13 cellular contexts compared by ENCODE assay signal in genomic region chr13:48873598-48873997, GRCh38.
A peak's percentile ranks its signal among the peaks of the same experiment; 100 is the strongest.
DNase-seq lines count a peak whose midpoint lies in the region; ATAC-seq and TF ChIP-seq lines count a peak whose summit lies in the region.
"Had no signal": no experiment of that assay in that cellular context is flagged by ENCODE, and none has a peak within 500 bp of the region (broad histone marks: within the 10 kb centered on the region; RNA-seq: fewer than 3 reads in every experiment).

No MANE protein-coding gene starts in this region.

- WGBS in adrenal gland, 4 donors = 80 to 90% (median 82%) methylated on average over 2 of the region's 2 CpGs

- ATAC-seq in Right ventricle myocardium superior (ENCODE audit: poor library complexity) = peak; percentile 31
- ATAC-seq in GM19467 (IDR thresholded peaks at IDR 0.05; ENCODE audit: unreplicated experiment) = no peak
- no peak for ATAC-seq in activated CD4-positive, alpha-beta T cell treated with anti-CD3 and anti-CD28 coated beads for 36 hours
- ATAC-seq: activated naive CD4-positive, alpha-beta T cell treated with anti-CD3 and anti-CD28 coated beads, Interleukin-2, amount 50 U/mL, for 72 hours; effector memory CD8-positive, alpha-beta T cell had no signal

- CTCF ChIA-PET in activated CD4-positive, alpha-beta T cell treated with anti-CD3 and anti-CD28 coated beads for 36 hours (lab: Charles Lee) = interaction anchor here (0.7 kb wide), 1 partner anchor 11 kb away, joined by 3 read pairs; no protein-coding TSS in a partner anchor

- no peak overlapping the region for H3K27ac Mint-ChIP-seq in HFFc6
- no peak overlapping the region for H3K27ac Mint-ChIP-seq in activated CD4-positive, alpha-beta T cell treated with anti-CD3 and anti-CD28 coated beads for 36 hours
- H3K27ac Mint-ChIP-seq: activated naive CD4-positive, alpha-beta T cell treated with anti-CD3 and anti-CD28 coated beads, Interleukin-2, amount 50 U/mL, for 72 hours; effector memory CD8-positive, alpha-beta T cell had no signal

- H3K36me3 ChIP-seq in adrenal gland (replicated peaks in 1 of 2) = no peaks in the 10 kb centered on the region
- H3K36me3 ChIP-seq: neutrophil had no signal

- H3K27ac ChIP-seq in adrenal gland = no peak overlapping the region
- H3K27ac ChIP-seq: neutrophil had no signal

- H3K4me1 ChIP-seq in adrenal gland (replicated peaks in 1 of 2) = no peaks in the 10 kb centered on the region

- H3K9me3 ChIP-seq in adrenal gland (replicated peaks in 1 of 3) = no peaks in the 10 kb centered on the region
- H3K9me3 ChIP-seq: neutrophil had no signal

- intact Hi-C loops in Right ventricle myocardium superior (cut with DNase I) (no loop called here), adrenal gland (cut with DNase I) (no loop called here)
- intact Hi-C loops in activated CD4-positive, alpha-beta T cell treated with anti-CD3 and anti-CD28 coated beads for 36 hours (cut with DNase I, micrococcal nuclease) = no loop called here

- TF ChIP-seq CTCF in HFFc6 (IDR thresholded peaks at IDR 0.05) (peak; percentile 66), adrenal gland (IDR thresholded peaks at IDR 0.05) (peak in 1 of 6 experiments; percentile 1)

- no peak for TF ChIP-seq POLR2A in adrenal gland (IDR thresholded peaks at IDR 0.05)

- no peaks in the 10 kb centered on the region for H3K36me3 Mint-ChIP-seq in HFFc6 (ENCODE audit: low read depth)
- H3K36me3 Mint-ChIP-seq in activated CD4-positive, alpha-beta T cell treated with anti-CD3 and anti-CD28 coated beads for 36 hours (ENCODE audit: low read depth) = no peaks in the 10 kb centered on the region
- H3K36me3 Mint-ChIP-seq: activated naive CD4-positive, alpha-beta T cell treated with anti-CD3 and anti-CD28 coated beads, Interleukin-2, amount 50 U/mL, for 72 hours had no signal

- peaks cover 8% of the 10 kb centered on the region for H3K27me3 Mint-ChIP-seq in HFFc6 (ENCODE audit: insufficient read depth)
- H3K27me3 Mint-ChIP-seq in activated CD4-positive, alpha-beta T cell treated with anti-CD3 and anti-CD28 coated beads for 36 hours = peaks cover 11% of the 10 kb centered on the region

- no peaks in the 10 kb centered on the region for H3K27me3 ChIP-seq in adrenal gland
- H3K27me3 ChIP-seq: neutrophil had no signal

- no peak overlapping the region for H3K4me3 ChIP-seq in adrenal gland

- H3K4me1 Mint-ChIP-seq in HFFc6 (ENCODE audit: low read depth) = peaks cover 10% of the 10 kb centered on the region
- H3K4me1 Mint-ChIP-seq in activated CD4-positive, alpha-beta T cell treated with anti-CD3 and anti-CD28 coated beads for 36 hours = no peaks in the 10 kb centered on the region

- no peaks in the 10 kb centered on the region for H3K9me3 Mint-ChIP-seq in HFFc6
- H3K9me3 Mint-ChIP-seq in activated CD4-positive, alpha-beta T cell treated with anti-CD3 and anti-CD28 coated beads for 36 hours (ENCODE audit: low read depth) = no peaks in the 10 kb centered on the region
- H3K9me3 Mint-ChIP-seq: activated naive CD4-positive, alpha-beta T cell treated with anti-CD3 and anti-CD28 coated beads, Interleukin-2, amount 50 U/mL, for 72 hours; effector memory CD8-positive, alpha-beta T cell had no signal

- peak; percentile 69 for DNase-seq in HFFc6
- DNase-seq in amniotic stem cell (lab: John Stamatoyannopoulos, UW) = peak; percentile 31
- DNase-seq in Right ventricle myocardium superior = no peak
- peak; percentile 69 for DNase-seq in renal cortical epithelial cell (ENCODE audit: low read depth)
- no peak for DNase-seq in adrenal gland
- no peak for DNase-seq in activated CD4-positive, alpha-beta T cell treated with anti-CD3 and anti-CD28 coated beads for 36 hours
- DNase-seq: effector memory CD8-positive, alpha-beta T cell; kidney glomerular epithelial cell; NCI-H774; T-helper 2 cell had no signal

- POLR2A ChIA-PET in activated CD4-positive, alpha-beta T cell treated with anti-CD3 and anti-CD28 coated beads for 36 hours (lab: Charles Lee) = no interaction called here

- H3K4me3 Mint-ChIP-seq in HFFc6 = no peak overlapping the region
- no peak overlapping the region for H3K4me3 Mint-ChIP-seq in activated CD4-positive, alpha-beta T cell treated with anti-CD3 and anti-CD28 coated beads for 36 hours
- H3K4me3 Mint-ChIP-seq: effector memory CD8-positive, alpha-beta T cell had no signal

Comparison
In these comparisons a context has a peak if more than half of its experiments do, and no peak if none do; other contexts are left out.
1. DNase-seq: peak in HFFc6 (single experiment), amniotic stem cell (single experiment) and renal cortical epithelial cell (single experiment); none in Right ventricle myocardium superior (single experiment), adrenal gland (0 of 7) and activated CD4-positive, alpha-beta T cell treated with anti-CD3 and anti-CD28 coated beads for 36 hours (single experiment).